In the genomic region with DNA sequence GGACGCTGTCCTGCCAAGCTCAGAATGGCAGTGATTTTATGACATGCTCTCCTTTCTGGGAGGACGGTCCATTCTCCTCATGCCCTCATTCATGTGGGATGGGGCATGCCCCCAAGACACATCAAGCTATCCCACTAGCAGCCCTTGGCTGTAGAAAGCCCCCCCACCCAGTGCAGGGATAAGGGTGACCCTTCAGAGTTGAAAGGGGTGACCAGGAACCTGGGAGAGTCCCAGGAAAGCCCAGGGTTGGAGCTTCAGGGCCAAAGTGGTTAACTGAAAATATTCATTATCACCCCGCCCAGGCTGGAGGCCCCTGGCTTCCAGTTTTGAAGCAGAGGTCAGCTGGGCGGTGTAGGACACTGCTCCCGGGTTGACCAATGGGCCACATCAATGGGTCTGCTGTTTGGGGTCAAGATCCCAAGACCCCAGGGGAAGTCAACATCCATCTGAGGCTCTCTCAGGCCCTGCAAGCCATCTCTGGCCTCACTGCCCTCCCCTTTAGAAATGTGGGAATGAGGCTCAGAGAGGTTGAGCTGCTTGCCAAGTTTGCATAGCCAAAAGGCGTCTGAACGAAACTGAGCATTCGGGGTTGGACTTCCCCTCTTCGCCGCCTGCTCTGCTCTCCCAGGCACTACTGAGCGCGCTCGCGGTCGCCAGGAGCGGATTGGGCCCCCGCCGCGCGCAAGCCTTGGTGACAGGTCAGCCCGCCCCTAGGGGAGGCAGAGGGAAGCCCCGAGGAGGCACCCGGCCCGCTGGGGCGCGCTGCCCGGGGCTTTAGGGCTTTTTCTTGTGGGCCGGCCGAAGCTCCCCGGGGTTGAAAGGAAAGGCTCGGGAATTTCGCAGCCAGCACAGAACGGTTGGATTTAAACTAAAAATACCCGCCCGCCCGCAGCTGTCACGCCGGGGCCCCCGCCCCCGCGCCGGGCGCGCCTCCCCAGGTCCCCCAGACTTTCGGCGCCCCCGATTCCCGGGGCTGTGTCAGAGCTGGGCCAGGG, we compare ENCODE assay signal across 8 cellular contexts. TPM values are rescaled to one million over a fixed set of nuclear protein-coding genes. Genes with fewer than 3 reads are reported as not detected.
DNase-seq lines count a peak whose midpoint lies in the region; ATAC-seq and TF ChIP-seq lines count a peak whose summit lies in the region.

No MANE protein-coding gene starts in this region.

- peak; percentile 38 for TF ChIP-seq CTCF in GM13976 (IDR thresholded peaks at IDR 0.05; ENCODE audit: borderline replicate concordance, control extremely low read depth, extremely low read depth, insufficient read depth, missing control alignments)
- TF ChIP-seq CTCF in WI38 (IDR thresholded peaks at IDR 0.05; ENCODE audit: low read depth, low read length): peak; percentile 42
- TF ChIP-seq CTCF in cardiac fibroblast (IDR thresholded peaks at IDR 0.05; ENCODE audit: low read depth, low read length): peak; percentile 39

- POLR2A ChIA-PET in HEK293T (lab: Yijun Ruan, JAX): interaction anchor here (1.3 to 3.7 kb wide), 2 partner anchors 14 to 19 kb away, joined by 4 to 15 read pairs; a partner anchor contains a TSS

- peak; percentile 95 for DNase-seq in GM13976 (ENCODE audit: low spot score)
- DNase-seq in HEK293T (ENCODE audit: extremely low spot score): peak; percentile 69
- DNase-seq in MV-4-11 (lab: John Stamatoyannopoulos, UW): peak; percentile 84
- DNase-seq in cardiac fibroblast (ENCODE audit: low read depth in 2 of 2): peak; percentile 58 to 66
- DNase-seq in left lobe of liver (ENCODE audit: low spot score): peak; percentile 72
- DNase-seq in stimulated activated CD4-positive, alpha-beta T cell treated with anti-CD3 and anti-CD28 coated beads, Interleukin-4, amount 100 ng/mL, for 24 hours: peak; percentile 86
- DNase-seq in NCI-H1048 (lab: John Stamatoyannopoulos, UW): no peak

- peak; percentile 62 for ATAC-seq in left lobe of liver

- CTCF ChIA-PET in HEK293T (lab: Yijun Ruan, JAX): interaction anchor here (0.6 to 1.3 kb wide), 5 partner anchors 25 to 191 kb away, joined by 3 read pairs; no protein-coding TSS in a partner anchor

- in situ Hi-C loops in GM13976 (cut with MboI; ENCODE audit: low sequenced_read_pairs, unreplicated experiment): no loop called here

- H3K4me3 ChIP-seq in WI38 (ENCODE audit: low read depth, low read length): peak overlapping the region; percentile 78
- H3K4me3 ChIP-seq in cardiac fibroblast (replicated peaks in 1 of 2; ENCODE audit: low read depth in 2 of 2, low read length in 2 of 2): peak overlapping the region; percentile 59 to 63

TF ChIP-seq in HEK293T, 16 proteins besides CTCF, POLR2A, EP300 and RAD21:
- no peak for TF ChIP-seq BHLHE40 (IDR thresholded peaks at IDR 0.05; ENCODE audit: borderline replicate concordance)
- TF ChIP-seq FOXM1 (IDR thresholded peaks at IDR 0.05; ENCODE audit: borderline replicate concordance): no peak
- TF ChIP-seq SUZ12 (IDR thresholded peaks at IDR 0.05): no peak
- no peak for TF ChIP-seq ARNT (IDR thresholded peaks at IDR 0.05)
- no peak for TF ChIP-seq TARDBP (IDR thresholded peaks at IDR 0.05)
- no peak for TF ChIP-seq CTBP1 (IDR thresholded peaks at IDR 0.05; ENCODE audit: borderline replicate concordance)
- no peak for TF ChIP-seq FOXA1 (IDR thresholded peaks at IDR 0.05)

RNA-seq across cellular contexts. Expression of a gene that starts 0.6 kb away (rescaled TPM):
- 13.6 TPM for total RNA-seq in left lobe of liver

RNA-seq across cellular contexts. Expression of a gene that starts 19.0 kb away (rescaled TPM):
- total RNA-seq in left lobe of liver: 31.4 TPM
